In the genomic region with DNA sequence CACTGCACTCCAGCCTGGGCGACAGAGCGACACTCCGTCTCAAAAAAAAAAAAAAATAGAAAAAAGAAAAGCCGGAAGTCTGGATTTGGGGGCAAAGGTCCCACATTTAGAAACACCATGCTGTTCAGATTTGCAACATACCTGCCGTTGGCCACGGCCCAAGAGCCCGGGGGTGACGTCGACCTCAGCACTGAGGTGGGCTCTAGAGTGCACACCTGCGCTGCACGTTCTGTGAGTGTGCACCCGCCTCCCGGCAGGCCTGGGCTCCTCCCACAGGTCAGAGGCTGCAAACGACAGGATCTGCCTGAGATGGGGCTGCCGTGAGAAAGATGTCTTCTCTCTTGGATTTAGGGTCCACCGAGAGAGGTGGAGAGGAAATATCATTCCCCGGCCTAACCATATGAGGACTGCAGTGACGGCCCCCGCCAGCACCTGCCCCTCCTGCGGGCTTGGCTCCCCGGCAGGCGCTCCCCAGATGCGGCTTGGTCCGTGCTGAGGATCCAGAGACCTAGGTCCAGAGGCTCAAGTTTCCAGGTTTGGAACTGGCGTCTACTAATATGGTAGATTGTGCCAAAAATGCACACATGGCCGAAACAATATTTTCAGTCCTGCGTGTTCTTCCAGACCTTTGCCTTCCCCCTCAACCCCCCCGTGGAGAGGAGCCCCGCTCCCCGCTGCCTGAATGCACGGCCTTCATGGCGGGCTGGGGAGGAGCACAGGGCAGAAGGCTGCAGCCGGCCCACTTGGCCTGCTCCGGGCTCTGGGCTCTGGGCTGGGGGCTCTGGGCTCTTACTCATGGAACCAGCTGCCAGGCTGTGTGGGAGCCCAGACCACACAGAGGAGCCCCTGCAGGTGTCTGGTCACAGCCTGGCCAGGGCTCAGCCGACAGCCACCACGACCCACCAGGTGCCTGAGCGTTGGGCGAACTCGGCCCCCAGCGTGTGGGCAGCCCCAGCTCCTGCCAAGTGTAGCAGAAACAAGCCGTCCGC, we compare ENCODE assay signal across 12 cellular contexts. TPM values are rescaled to one million over a fixed set of nuclear protein-coding genes. Genes with fewer than 3 reads are reported as not detected.
DNase-seq lines count a peak whose midpoint lies in the region; ATAC-seq and TF ChIP-seq lines count a peak whose summit lies in the region.
"Had no signal": no experiment of that assay in that cellular context is flagged by ENCODE, and none has a peak within 500 bp of the region (broad histone marks: within the 10 kb centered on the region; RNA-seq: fewer than 3 reads in every experiment).

No MANE protein-coding gene starts in this region.

- intact Hi-C loops in Caco-2 (cut with micrococcal nuclease; ENCODE audit: unreplicated experiment) (loop anchor here (5.0 kb wide), 2 partner anchors 61 to 91 kb away; a partner anchor contains a TSS), right lobe of liver (cut with DNase I) (no loop called here)

- H3K27ac ChIP-seq in Peyer's patch: peak overlapping the region; percentile 17 to 55 (median 34)
- no peak overlapping the region for H3K27ac ChIP-seq in right lobe of liver
- H3K27ac ChIP-seq: 22Rv1 had no signal

- POLR2A ChIA-PET in Caco-2 (lab: Charles Lee): interaction anchor here (0.6 to 0.7 kb wide), 3 partner anchors 17 to 722 kb away, joined by 3 to 8 read pairs (median 4); no protein-coding TSS in a partner anchor

- BruUV-seq in Caco-2 (replicated peaks; lab: Mats Ljungman, UMichigan): TSS peak; percentile 73

- 41% methylated on average over 17 of the region's 42 CpGs for WGBS in right lobe of liver (ENCODE audit: insufficient coverage, low coverage, low lambda C conversion rate, missing lambda C conversion rate)

- H3K4me3 ChIP-seq in Caco-2 (ENCODE audit: low read depth, low read length) (peak overlapping the region; percentile 30), Peyer's patch (peak overlapping the region in 3 of 4 donors; percentile 9 to 38 (median 36)), right lobe of liver (no peak overlapping the region), HAP-1 (no peak overlapping the region)

- no peaks in the 10 kb centered on the region for H3K27me3 ChIP-seq in Caco-2 (replicated peaks; ENCODE audit: control insufficient read depth, insufficient read depth, low read length)
- H3K27me3 ChIP-seq in Peyer's patch: no peaks in the 10 kb centered on the region
- no peaks in the 10 kb centered on the region for H3K27me3 ChIP-seq in right lobe of liver
- peaks cover 10% of the 10 kb centered on the region for H3K27me3 ChIP-seq in HAP-1 (ENCODE audit: low read depth)

- peaks cover 6% of the 10 kb centered on the region for H3K4me1 Mint-ChIP-seq in Caco-2 (ENCODE audit: low read depth, unreplicated experiment)

- H3K36me3 ChIP-seq in Caco-2 (ENCODE audit: control insufficient read depth, insufficient read depth, low read length) (no peaks in the 10 kb centered on the region), Peyer's patch (no peaks in the 10 kb centered on the region), right lobe of liver (no peaks in the 10 kb centered on the region), HAP-1 (replicated peaks) (no peaks in the 10 kb centered on the region)

- DNase-seq in DMS 273 (lab: John Stamatoyannopoulos, UW; ENCODE audit: unreplicated experiment) (peak; percentile 55), DMS 273 treated with DMSO at 0.1 percent for 48 hours (lab: John Stamatoyannopoulos, UW) (no peak), Caco-2 (peak; percentile 71 to 75), Peyer's patch (peak in 1 of 3 donors; percentile 74), right lobe of liver (no peak), iPS-NIHi11 (ENCODE audit: low spot score) (no peak), HAP-1 (ENCODE audit: low spot score in 2 of 2) (no peak)
- DNase-seq: amniotic stem cell, IMR-90 had no signal

- peak overlapping the region; percentile 69 for H3K27ac Mint-ChIP-seq in Caco-2 (ENCODE audit: unreplicated experiment)

- H3K9me3 ChIP-seq in Caco-2: no peaks in the 10 kb centered on the region
- H3K9me3 ChIP-seq in Peyer's patch: no peaks in the 10 kb centered on the region
- H3K9me3 ChIP-seq in right lobe of liver: no peaks in the 10 kb centered on the region
- H3K9me3 ChIP-seq in HAP-1: no peaks in the 10 kb centered on the region

- TF ChIP-seq CTCF in Caco-2 (IDR thresholded peaks at IDR 0.05; ENCODE audit: insufficient read depth in 1 of 2, low read depth in 1 of 2, low read length in 1 of 2, severe bottlenecking in 1 of 2, unreplicated experiment in 1 of 2) (no peak), Peyer's patch (IDR thresholded peaks at IDR 0.05) (no peak), right lobe of liver (IDR thresholded peaks at IDR 0.05) (no peak)

- peaks cover 23% of the 10 kb centered on the region for H3K4me1 ChIP-seq in Caco-2
- H3K4me1 ChIP-seq in Peyer's patch: peaks cover 0 to 23% (median 17%) of the 10 kb centered on the region in 4 donors
- H3K4me1 ChIP-seq in right lobe of liver: no peaks in the 10 kb centered on the region
- H3K4me1 ChIP-seq in HAP-1: no peaks in the 10 kb centered on the region

- ATAC-seq in right lobe of liver (peak; percentile 40 to 51 (median 46)), GM21528 (IDR thresholded peaks at IDR 0.05; ENCODE audit: low FRiP score, unreplicated experiment) (no peak)

- in situ Hi-C loops in HAP-1 (cut with MboI; ENCODE audit: low sequenced_read_pairs): no loop called here

- TF ChIP-seq POLR2A in Peyer's patch (IDR thresholded peaks at IDR 0.05) (no peak), right lobe of liver (IDR thresholded peaks at IDR 0.05) (no peak)

- peak overlapping the region; percentile 67 for H3K4me3 Mint-ChIP-seq in Caco-2 (ENCODE audit: unreplicated experiment)
- H3K4me3 Mint-ChIP-seq: neural crest cell had no signal

- no peaks in the 10 kb centered on the region for H3K36me3 Mint-ChIP-seq in Caco-2 (ENCODE audit: insufficient read depth, unreplicated experiment)

- no peaks in the 10 kb centered on the region for H3K27me3 Mint-ChIP-seq in Caco-2 (ENCODE audit: insufficient read depth, unreplicated experiment)

- CTCF ChIA-PET in Caco-2 (lab: Charles Lee): interaction anchor here (0.6 to 2.0 kb wide), 7 partner anchors 9 to 184 kb away, joined by 3 to 7 read pairs (median 4); no protein-coding TSS in a partner anchor

- no peaks in the 10 kb centered on the region for H3K9me3 Mint-ChIP-seq in Caco-2 (ENCODE audit: unreplicated experiment)
- H3K9me3 Mint-ChIP-seq: neural crest cell had no signal

RNA-seq across cellular contexts. Expression of a gene that starts 58.8 kb away (rescaled TPM):
- total RNA-seq in Caco-2 (2022) (90.3 and 96.1 TPM in 2 replicates), Peyer's patch (100 to 1,000 TPM in 1 of 4 donors, 10 to 100 TPM in 3; 48.3 to 484 (median 63.5) TPM), right lobe of liver (10 to 100 TPM; 16.2 to 27.6 (median 23.3) TPM)

Comparison
In these comparisons a context has a peak if more than half of its experiments do, and no peak if none do; other contexts are left out.
1. DNase-seq: peak in DMS 273 (single experiment) and Caco-2 (2 of 2); none in DMS 273 treated with DMSO at 0.1 percent for 48 hours (single experiment), right lobe of liver (0 of 3), iPS-NIHi11 (single experiment) and HAP-1 (0 of 2).
2. H3K4me3 ChIP-seq: peak in Caco-2 (single experiment) and Peyer's patch (3 of 4); none in right lobe of liver (0 of 3) and HAP-1 (single experiment).
3. H3K27ac ChIP-seq: peak in Peyer's patch (4 of 4); none in right lobe of liver (0 of 3).